ENCODE assay signal across 1 cellular context in the genomic region with DNA sequence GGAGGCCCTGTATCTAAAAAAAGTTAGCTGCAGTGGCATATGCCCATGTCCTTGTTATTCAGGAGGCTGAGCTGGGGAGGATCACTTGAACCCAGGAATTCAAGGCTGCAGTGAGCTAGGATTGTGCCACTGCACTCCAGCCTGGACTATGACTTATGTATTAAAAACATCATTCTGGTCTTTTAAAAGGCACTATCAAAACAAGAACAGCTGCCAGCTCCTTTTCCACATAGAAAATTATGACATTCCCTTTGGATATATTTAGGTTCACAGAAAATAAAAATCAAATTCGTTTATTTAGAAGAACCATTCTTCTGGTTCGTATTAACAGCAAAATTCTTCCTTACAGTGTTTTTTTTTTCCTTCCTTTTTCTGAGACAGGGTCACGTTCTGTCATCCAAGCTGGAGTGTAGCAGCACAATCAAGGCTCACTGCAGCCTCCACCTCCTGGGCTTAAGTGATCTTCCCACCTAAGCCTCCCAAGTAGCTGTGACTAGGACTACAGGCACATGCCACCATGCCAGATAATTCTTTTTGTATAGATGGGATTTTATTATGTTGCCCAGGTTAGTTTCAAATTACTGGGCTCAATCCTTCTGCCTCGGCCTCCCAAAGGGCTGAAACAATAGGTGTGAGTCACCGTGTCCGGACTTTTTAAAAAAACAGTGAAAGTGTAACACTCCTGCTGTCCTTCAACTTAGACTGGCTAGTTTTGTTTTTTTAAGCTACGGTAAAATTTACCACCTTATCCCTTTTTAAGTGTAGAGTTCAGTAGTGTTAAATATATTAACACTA.
TF ChIP-seq lines count a peak whose summit lies in the region.

No MANE protein-coding gene starts in this region.

TF ChIP-seq in Ishikawa, 13 proteins besides CTCF, POLR2A, EP300 and RAD21 (continued from another document):
- TF ChIP-seq, protein P1, sequence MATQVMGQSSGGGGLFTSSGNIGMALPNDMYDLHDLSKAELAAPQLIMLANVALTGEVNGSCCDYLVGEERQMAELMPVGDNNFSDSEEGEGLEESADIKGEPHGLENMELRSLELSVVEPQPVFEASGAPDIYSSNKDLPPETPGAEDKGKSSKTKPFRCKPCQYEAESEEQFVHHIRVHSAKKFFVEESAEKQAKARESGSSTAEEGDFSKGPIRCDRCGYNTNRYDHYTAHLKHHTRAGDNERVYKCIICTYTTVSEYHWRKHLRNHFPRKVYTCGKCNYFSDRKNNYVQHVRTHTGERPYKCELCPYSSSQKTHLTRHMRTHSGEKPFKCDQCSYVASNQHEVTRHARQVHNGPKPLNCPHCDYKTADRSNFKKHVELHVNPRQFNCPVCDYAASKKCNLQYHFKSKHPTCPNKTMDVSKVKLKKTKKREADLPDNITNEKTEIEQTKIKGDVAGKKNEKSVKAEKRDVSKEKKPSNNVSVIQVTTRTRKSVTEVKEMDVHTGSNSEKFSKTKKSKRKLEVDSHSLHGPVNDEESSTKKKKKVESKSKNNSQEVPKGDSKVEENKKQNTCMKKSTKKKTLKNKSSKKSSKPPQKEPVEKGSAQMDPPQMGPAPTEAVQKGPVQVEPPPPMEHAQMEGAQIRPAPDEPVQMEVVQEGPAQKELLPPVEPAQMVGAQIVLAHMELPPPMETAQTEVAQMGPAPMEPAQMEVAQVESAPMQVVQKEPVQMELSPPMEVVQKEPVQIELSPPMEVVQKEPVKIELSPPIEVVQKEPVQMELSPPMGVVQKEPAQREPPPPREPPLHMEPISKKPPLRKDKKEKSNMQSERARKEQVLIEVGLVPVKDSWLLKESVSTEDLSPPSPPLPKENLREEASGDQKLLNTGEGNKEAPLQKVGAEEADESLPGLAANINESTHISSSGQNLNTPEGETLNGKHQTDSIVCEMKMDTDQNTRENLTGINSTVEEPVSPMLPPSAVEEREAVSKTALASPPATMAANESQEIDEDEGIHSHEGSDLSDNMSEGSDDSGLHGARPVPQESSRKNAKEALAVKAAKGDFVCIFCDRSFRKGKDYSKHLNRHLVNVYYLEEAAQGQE (IDR thresholded peaks at IDR 0.05; ENCODE audit: low read depth) = no peak
